Comparison of ENCODE assay signal across 25 cellular contexts in the genomic region with DNA sequence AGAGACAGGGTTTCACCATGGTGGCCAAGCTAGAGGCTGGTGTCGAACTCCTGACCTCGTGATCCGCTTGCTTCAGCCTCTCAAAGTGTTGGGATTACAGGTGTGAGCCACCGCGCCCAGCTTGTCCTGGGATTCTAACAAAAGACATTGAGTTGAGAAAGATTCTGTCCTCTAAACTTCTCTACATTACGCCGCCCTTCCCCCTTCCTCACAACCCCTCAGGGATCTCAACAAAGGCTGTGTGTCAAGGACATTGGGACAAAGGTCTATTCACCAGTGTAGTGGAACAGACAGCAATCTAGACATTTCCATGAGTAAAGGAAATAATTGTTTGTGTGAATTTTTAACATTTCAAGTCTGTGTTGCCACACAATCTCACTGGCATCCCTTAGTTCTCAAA.
A peak's percentile ranks its signal among the peaks of the same experiment; 100 is the strongest.
DNase-seq lines count a peak whose midpoint lies in the region; ATAC-seq and TF ChIP-seq lines count a peak whose summit lies in the region.
"Had no signal": no experiment of that assay in that cellular context is flagged by ENCODE, and none has a peak within 500 bp of the region (broad histone marks: within the 10 kb centered on the region; RNA-seq: fewer than 3 reads in every experiment).

No MANE protein-coding gene starts in this region.

- H3K9me2 ChIP-seq in PC-3 (replicated peaks; ENCODE audit: low read length), result no peaks in the 10 kb centered on the region

- no peak overlapping the region for H2BK5ac ChIP-seq in trophoblast cell (ENCODE audit: low read depth, low read length, poor library complexity)

- H3K4me3 ChIP-seq in trophoblast cell (ENCODE audit: low read depth, low read length), result no peak overlapping the region
- H3K4me3 ChIP-seq in PC-3 (ENCODE audit: low read length), result no peak overlapping the region
- no peak overlapping the region for H3K4me3 ChIP-seq in mucosa of descending colon
- H3K4me3 ChIP-seq: BLaER1 treated with 17β-estradiol and CSF1 and Interleukin-3, amounts not matched to agents 10 nM and 100 nM; SJCRH30 had no signal

- no CpG with 5 or more reads among the region's 7 CpGs for WGBS in trophoblast cell (ENCODE audit: extremely low coverage, insufficient coverage, insufficient read length)

- no peaks in the 10 kb centered on the region for H3K79me1 ChIP-seq in trophoblast cell (ENCODE audit: low read length)

- no peak overlapping the region for H2BK120ac ChIP-seq in trophoblast cell (ENCODE audit: insufficient read depth, low read length, poor library complexity)

- H3K4me2 ChIP-seq in trophoblast cell (ENCODE audit: low read length), result no peak overlapping the region
- H3K4me2 ChIP-seq in PC-3 (ENCODE audit: low read length), result no peak overlapping the region
- H3K4me2 ChIP-seq: BLaER1 treated with 17β-estradiol and CSF1 and Interleukin-3, amounts not matched to agents 10 nM and 100 nM; KMS-11 had no signal

- POLR2A ChIA-PET in PC-3 (lab: Charles Lee; ENCODE audit: unreplicated experiment), result no interaction called here

- H2AK5ac ChIP-seq in trophoblast cell (ENCODE audit: low read length), result no peak overlapping the region

- no peak for DNase-seq in activated naive CD8-positive, alpha-beta T cell treated with anti-CD3 and anti-CD28 coated beads for 36 hours
- DNase-seq in glutamatergic neuron (no peak), trophoblast cell (peak in 1 of 2 donors; percentile 6), hepatic stellate cell (ENCODE audit: low spot score) (no peak), GM19240 (ENCODE audit: insufficient read length, low spot score) (no peak), PC-3 (no peak), mucosa of descending colon (no peak)
- DNase-seq: ACHN; Calu3; CD4-positive, alpha-beta memory T cell; DMS153; GOT3; IMR-90; NCI-H1105; NCI-H2029 treated with DMSO at 0.1 percent for 48 hours; NCI-H226; NCI-H510A treated with DMSO at 0.1 percent for 48 hours; NCI-H748 treated with DMSO at 0.1 percent for 48 hours; SJCRH30 had no signal

- no peak for ATAC-seq in PC-3
- ATAC-seq in mucosa of descending colon, result no peak
- ATAC-seq: HCT116, Panc1 had no signal

- TF ChIP-seq CTCF in glutamatergic neuron (IDR thresholded peaks at IDR 0.05; ENCODE audit: partially characterized antibody, unreplicated experiment), result no peak
- TF ChIP-seq CTCF in PC-3 (conservative IDR thresholded peaks at IDR 0.05; ENCODE audit: low read depth, low read length), result no peak
- no peak for TF ChIP-seq CTCF in mucosa of descending colon (IDR thresholded peaks at IDR 0.05)

- H3K9me3 ChIP-seq in trophoblast cell (ENCODE audit: insufficient read depth, low read depth, low read length) (no peaks in the 10 kb centered on the region), PC-3 (ENCODE audit: low read length) (no peaks in the 10 kb centered on the region), mucosa of descending colon (peaks cover 2% of the 10 kb centered on the region)
- H3K9me3 ChIP-seq: SJCRH30 had no signal

- H3K14ac ChIP-seq in trophoblast cell (ENCODE audit: low read length), result no peak overlapping the region

- H4K12ac ChIP-seq in trophoblast cell (ENCODE audit: low read depth, low read length), result no peak overlapping the region

- H2BK12ac ChIP-seq in trophoblast cell (ENCODE audit: low read length), result peak overlapping the region; percentile 63

- H3K27ac ChIP-seq in trophoblast cell (ENCODE audit: low read depth, low read length) (no peak overlapping the region), PC-3 (ENCODE audit: low read length) (no peak overlapping the region)
- H3K27ac ChIP-seq: 22Rv1; BLaER1 treated with 17β-estradiol and CSF1 and Interleukin-3, amounts not matched to agents 10 nM and 100 nM; KMS-11; SJCRH30 had no signal

- no peaks in the 10 kb centered on the region for H3K9me3 Mint-ChIP-seq in activated naive CD8-positive, alpha-beta T cell (ENCODE audit: low read depth)
- H3K9me3 Mint-ChIP-seq in activated naive CD8-positive, alpha-beta T cell treated with anti-CD3 and anti-CD28 coated beads for 36 hours, result peaks cover 7% of the 10 kb centered on the region
- peaks cover 8% of the 10 kb centered on the region for H3K9me3 Mint-ChIP-seq in glutamatergic neuron (ENCODE audit: unreplicated experiment)

- H4K20me1 ChIP-seq in PC-3 (ENCODE audit: low read length), result no peaks in the 10 kb centered on the region
- H4K20me1 ChIP-seq: BLaER1 treated with 17β-estradiol and CSF1 and Interleukin-3, amounts not matched to agents 10 nM and 100 nM had no signal

- H3K36me3 Mint-ChIP-seq in activated naive CD8-positive, alpha-beta T cell, result peaks cover 3% of the 10 kb centered on the region
- peaks cover 6% of the 10 kb centered on the region for H3K36me3 Mint-ChIP-seq in activated naive CD8-positive, alpha-beta T cell treated with anti-CD3 and anti-CD28 coated beads for 36 hours
- H3K36me3 Mint-ChIP-seq in glutamatergic neuron (ENCODE audit: unreplicated experiment), result no peaks in the 10 kb centered on the region

- no peaks in the 10 kb centered on the region for H3K27me3 Mint-ChIP-seq in activated naive CD8-positive, alpha-beta T cell
- no peaks in the 10 kb centered on the region for H3K27me3 Mint-ChIP-seq in activated naive CD8-positive, alpha-beta T cell treated with anti-CD3 and anti-CD28 coated beads for 36 hours
- no peaks in the 10 kb centered on the region for H3K27me3 Mint-ChIP-seq in glutamatergic neuron (ENCODE audit: unreplicated experiment)

- no peak overlapping the region for H4K8ac ChIP-seq in trophoblast cell (ENCODE audit: low read depth, low read length)

- H3K27me3 ChIP-seq in trophoblast cell (ENCODE audit: insufficient read depth, low read length), result no peaks in the 10 kb centered on the region
- no peaks in the 10 kb centered on the region for H3K27me3 ChIP-seq in PC-3 (ENCODE audit: low read length)
- H3K27me3 ChIP-seq: BLaER1 treated with 17β-estradiol and CSF1 and Interleukin-3, amounts not matched to agents 10 nM and 100 nM; SJCRH30 had no signal

- no peaks in the 10 kb centered on the region for H3K4me1 Mint-ChIP-seq in activated naive CD8-positive, alpha-beta T cell (ENCODE audit: low read depth)
- H3K4me1 Mint-ChIP-seq in activated naive CD8-positive, alpha-beta T cell treated with anti-CD3 and anti-CD28 coated beads for 36 hours, result no peaks in the 10 kb centered on the region
- H3K4me1 Mint-ChIP-seq in glutamatergic neuron (ENCODE audit: low read depth, unreplicated experiment), result peaks cover 3% of the 10 kb centered on the region
- H3K4me1 Mint-ChIP-seq: CD4-positive, alpha-beta memory T cell had no signal

- H2AFZ ChIP-seq in trophoblast cell (ENCODE audit: insufficient read depth, low read length, poor library complexity) (peak overlapping the region; percentile 45), PC-3 (ENCODE audit: low read length) (no peak overlapping the region)

- CTCF ChIA-PET in PC-3 (lab: Charles Lee), result no interaction called here

- no peak overlapping the region for H3K4me3 Mint-ChIP-seq in activated naive CD8-positive, alpha-beta T cell
- no peak overlapping the region for H3K4me3 Mint-ChIP-seq in activated naive CD8-positive, alpha-beta T cell treated with anti-CD3 and anti-CD28 coated beads for 36 hours
- no peak overlapping the region for H3K4me3 Mint-ChIP-seq in glutamatergic neuron (ENCODE audit: unreplicated experiment)
- H3K4me3 Mint-ChIP-seq: CD4-positive, alpha-beta memory T cell had no signal

- no TSS peak for BruUV-seq in PC-3 (replicated peaks; lab: Mats Ljungman, UMichigan)

- H4K91ac ChIP-seq in trophoblast cell (ENCODE audit: low read depth, low read length), result peak overlapping the region; percentile 28

- H3K4me1 ChIP-seq in trophoblast cell (ENCODE audit: control insufficient read depth in 1 of 2, insufficient read depth in 2 of 2, low read length in 2 of 2) (peaks cover 0 to 2% of the 10 kb centered on the region in 2 experiments), PC-3 (ENCODE audit: insufficient read depth, low read length) (no peaks in the 10 kb centered on the region), mucosa of descending colon (ENCODE audit: low read depth) (peaks cover 18% of the 10 kb centered on the region)
- H3K4me1 ChIP-seq: BLaER1 treated with 17β-estradiol and CSF1 and Interleukin-3, amounts not matched to agents 10 nM and 100 nM; SJCRH30 had no signal

- intact Hi-C loops in PC-3 (cut with micrococcal nuclease), result no loop called here
- intact Hi-C loops in mucosa of descending colon (cut with DNase I, micrococcal nuclease), result no loop called here

- H3K79me2 ChIP-seq in trophoblast cell (ENCODE audit: control insufficient read depth, insufficient read depth, low read length, poor library complexity), result no peaks in the 10 kb centered on the region
- H3K79me2 ChIP-seq in PC-3 (ENCODE audit: low read length), result no peaks in the 10 kb centered on the region

- no peak overlapping the region for H3K4ac ChIP-seq in trophoblast cell (ENCODE audit: low read depth, low read length)

- H3K23ac ChIP-seq in trophoblast cell (ENCODE audit: low read length), result no peak overlapping the region

- H3K36me3 ChIP-seq in trophoblast cell (ENCODE audit: control insufficient read depth in 1 of 2, insufficient read depth in 2 of 2, low read length in 2 of 2) (no peaks in the 10 kb centered on the region), PC-3 (ENCODE audit: low read depth, low read length) (no peaks in the 10 kb centered on the region), mucosa of descending colon (ENCODE audit: low read depth) (no peaks in the 10 kb centered on the region)
- H3K36me3 ChIP-seq: BLaER1 treated with 17β-estradiol and CSF1 and Interleukin-3, amounts not matched to agents 10 nM and 100 nM; SJCRH30 had no signal

- H3K9ac ChIP-seq in trophoblast cell (ENCODE audit: low read length) (no peak overlapping the region), PC-3 (ENCODE audit: low read length) (no peak overlapping the region)
- H3K9ac ChIP-seq: BLaER1 treated with 17β-estradiol and CSF1 and Interleukin-3, amounts not matched to agents 10 nM and 100 nM; KMS-11 had no signal

- no peaks in the 10 kb centered on the region for H3F3A ChIP-seq in PC-3 (ENCODE audit: low read length, unreplicated experiment)

- H3K27ac Mint-ChIP-seq in activated naive CD8-positive, alpha-beta T cell, result peak overlapping the region; percentile 0
- H3K27ac Mint-ChIP-seq in activated naive CD8-positive, alpha-beta T cell treated with anti-CD3 and anti-CD28 coated beads for 36 hours, result no peak overlapping the region
- H3K27ac Mint-ChIP-seq in glutamatergic neuron (ENCODE audit: unreplicated experiment), result peak overlapping the region; percentile 13
- H3K27ac Mint-ChIP-seq: CD4-positive, alpha-beta memory T cell had no signal

- H3K18ac ChIP-seq in trophoblast cell (ENCODE audit: low read length), result no peak overlapping the region
